Comparison of ENCODE assay signal across 12 cellular contexts in the genomic region with DNA sequence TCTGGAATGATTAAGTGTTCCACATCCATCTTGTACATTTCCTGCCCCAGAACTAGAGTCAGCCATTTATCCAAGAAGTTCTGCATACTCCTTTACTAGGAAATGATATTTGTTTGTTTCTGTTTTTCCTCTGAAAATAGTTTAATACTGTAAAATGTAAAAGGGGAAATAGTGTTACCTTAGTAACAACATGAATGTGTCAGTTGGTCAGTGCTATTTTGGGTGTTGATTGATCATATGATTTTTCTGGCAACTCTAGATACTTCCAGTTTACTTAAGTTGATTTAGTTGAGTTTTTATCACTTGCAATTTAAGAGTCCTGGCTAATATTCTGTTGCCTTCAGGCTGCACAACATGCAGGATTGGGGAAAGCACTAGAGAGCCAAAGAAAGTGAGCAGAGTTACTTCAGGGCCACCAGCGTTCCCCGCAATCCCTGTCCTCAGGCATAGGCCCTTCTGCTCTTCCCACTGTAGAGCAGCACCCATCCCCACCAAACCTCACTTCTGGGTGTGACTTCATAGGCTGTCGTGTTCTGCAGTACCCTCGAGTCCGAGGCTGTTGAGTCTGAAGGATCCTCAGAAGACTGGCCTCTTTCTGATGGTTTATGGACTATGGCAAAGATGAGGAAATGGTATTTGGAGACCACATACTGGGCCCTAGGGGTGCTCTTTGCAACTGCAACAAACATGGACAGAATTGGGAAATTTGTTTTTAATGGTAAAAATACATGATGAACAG.
DNase-seq lines count a peak whose midpoint lies in the region; ATAC-seq and TF ChIP-seq lines count a peak whose summit lies in the region.
"Had no signal": no experiment of that assay in that cellular context is flagged by ENCODE, and none has a peak within 500 bp of the region (broad histone marks: within the 10 kb centered on the region; RNA-seq: fewer than 3 reads in every experiment).

No MANE protein-coding gene starts in this region.

- ATAC-seq in Right ventricle myocardium inferior, result peak; percentile 61
- peak; percentile 59 to 60 for ATAC-seq in lower lobe of right lung
- ATAC-seq in aorta (ENCODE audit: low FRiP score), result peak; percentile 66
- no peak for ATAC-seq in HG03571 (IDR thresholded peaks at IDR 0.05; ENCODE audit: unreplicated experiment)

- DNase-seq in Right ventricle myocardium inferior (ENCODE audit: missing footprints), result no peak
- DNase-seq in cardiac septum (ENCODE audit: low spot score), result no peak
- peak in 1 of 2 donors; percentile 24 for DNase-seq in cardiac fibroblast (ENCODE audit: low read depth in 2 of 2)
- DNase-seq in lower lobe of right lung, result no peak
- no peak for DNase-seq in aorta
- DNase-seq in iPS-NIHi11 (ENCODE audit: low spot score), result no peak
- no peak for DNase-seq in NCI-H2107 (lab: John Stamatoyannopoulos, UW)
- DNase-seq: NCI-H1930; stimulated activated CD4-positive, alpha-beta T cell treated with anti-CD3 and anti-CD28 coated beads, Interleukin-2, amount 100 ng/mL, for 48 hours; T-helper 9 cell had no signal

- TF ChIP-seq CTCF in cardiac fibroblast (IDR thresholded peaks at IDR 0.05; ENCODE audit: low read depth, low read length) (peak; percentile 23), lower lobe of right lung (IDR thresholded peaks at IDR 0.05) (no peak)

- WGBS in aorta, 2 donors, result 45 to 61% methylated on average over 5 of the region's 5 CpGs

- H3K27me3 ChIP-seq in lower lobe of right lung (ENCODE audit: low read depth) (no peaks in the 10 kb centered on the region), aorta (ENCODE audit: control insufficient read depth in 1 of 2, insufficient read depth in 2 of 2, low read length in 1 of 2) (no peaks in the 10 kb centered on the region)

- H3K36me3 ChIP-seq in lower lobe of right lung, result peaks cover 84% of the 10 kb centered on the region
- H3K36me3 ChIP-seq in aorta (ENCODE audit: control insufficient read depth in 1 of 2, insufficient read depth in 2 of 2, low read length in 1 of 2), result peaks cover 0 to 6% of the 10 kb centered on the region in 2 donors

- no peak overlapping the region for H3K4me3 ChIP-seq in cardiac fibroblast (replicated peaks in 1 of 2; ENCODE audit: low read depth in 2 of 2, low read length in 2 of 2)
- H3K4me3 ChIP-seq in lower lobe of right lung, result no peak overlapping the region
- H3K4me3 ChIP-seq in aorta (ENCODE audit: low read length in 2 of 2), result no peak overlapping the region

- no peaks in the 10 kb centered on the region for H3K9me3 ChIP-seq in lower lobe of right lung
- H3K9me3 ChIP-seq in aorta (ENCODE audit: control insufficient read depth, low read length), result no peaks in the 10 kb centered on the region

- H3K27ac ChIP-seq in lower lobe of right lung (peak overlapping the region; percentile 15), aorta (ENCODE audit: low read depth in 1 of 2, low read length in 2 of 2) (peak overlapping the region in 1 of 2 donors; percentile 88)
- H3K27ac ChIP-seq: C4-2B had no signal

- intact Hi-C loops in Right ventricle myocardium inferior (cut with DNase I) (no loop called here), cardiac septum (cut with DNase I) (no loop called here), lower lobe of right lung (cut with DNase I) (no loop called here), aorta (cut with DNase I) (no loop called here)

- H3K4me1 ChIP-seq in lower lobe of right lung, result peaks cover 13% of the 10 kb centered on the region
- H3K4me1 ChIP-seq in aorta (ENCODE audit: control insufficient read depth in 1 of 2, insufficient read depth in 2 of 2, low read length in 2 of 2), result peaks cover 0 to 3% of the 10 kb centered on the region in 2 donors
